10 cellular contexts compared by ENCODE assay signal in the genomic region with DNA sequence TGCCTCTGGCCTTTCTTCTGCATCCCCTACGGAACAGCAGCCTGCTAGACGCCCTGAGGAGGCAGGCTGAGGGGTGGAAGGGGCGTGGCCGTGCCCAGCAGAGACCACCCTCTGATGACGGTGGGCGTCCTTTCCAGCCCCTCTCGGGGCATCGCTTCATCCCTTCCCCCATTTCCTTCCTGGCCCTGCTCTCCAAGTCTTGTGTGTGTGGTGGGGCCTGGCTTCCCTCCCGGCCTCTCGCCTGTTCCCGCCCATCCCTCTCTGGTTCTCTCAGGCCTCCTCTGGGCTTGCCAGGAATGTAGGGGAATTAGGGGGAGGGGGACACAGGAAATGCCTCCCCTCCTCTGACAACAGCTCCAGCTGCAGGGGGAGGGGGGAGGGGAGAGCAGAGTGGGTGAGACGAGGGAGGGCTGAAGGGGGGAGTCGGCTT. TPM values are rescaled to one million over a fixed set of nuclear protein-coding genes. Genes with fewer than 3 reads are reported as not detected.
A peak's percentile ranks its signal among the peaks of the same experiment; 100 is the strongest.
DNase-seq lines count a peak whose midpoint lies in the region; ATAC-seq and TF ChIP-seq lines count a peak whose summit lies in the region.
"Had no signal": no experiment of that assay in that cellular context is flagged by ENCODE, and none has a peak within 500 bp of the region (broad histone marks: within the 10 kb centered on the region; RNA-seq: fewer than 3 reads in every experiment).

No MANE protein-coding gene starts in this region.

- H3K9me3 ChIP-seq in DND-41 (ENCODE audit: insufficient read depth, low read length, severe bottlenecking), result no peaks in the 10 kb centered on the region

- no peak overlapping the region for H3K9ac ChIP-seq in DND-41 (ENCODE audit: low read depth, low read length)
- no peak overlapping the region for H3K9ac ChIP-seq in rectal smooth muscle tissue (ENCODE audit: low read length)

- 0 out of 3 replicates have a peak, but pooled peaks have one; percentile 21 for ATAC-seq in DND-41 (ENCODE audit: insufficient read depth, low read depth)

- H3K79me2 ChIP-seq in DND-41 (ENCODE audit: insufficient read depth, low read length), result peaks cover 47% of the 10 kb centered on the region

- no peak overlapping the region for H3K4me3 ChIP-seq in DND-41 (ENCODE audit: low read depth in 1 of 2, low read length in 2 of 2)
- H3K4me3 ChIP-seq in rectal smooth muscle tissue (ENCODE audit: low read length), result peak overlapping the region; percentile 5

- no peak overlapping the region for H3K27ac ChIP-seq in DND-41 (ENCODE audit: low read length)
- peak overlapping the region; percentile 52 for H3K27ac ChIP-seq in rectal smooth muscle tissue (ENCODE audit: low read depth, low read length)

- H3K27me3 ChIP-seq in DND-41 (ENCODE audit: insufficient read depth, low read length, poor library complexity) (no peaks in the 10 kb centered on the region), rectal smooth muscle tissue (ENCODE audit: control insufficient read depth, insufficient read depth, low read length) (no peaks in the 10 kb centered on the region)

- H4K20me1 ChIP-seq in DND-41 (ENCODE audit: insufficient read depth, low read length), result peaks cover 64% of the 10 kb centered on the region

- no peak for TF ChIP-seq CTCF in DND-41 (IDR thresholded peaks at IDR 0.05; ENCODE audit: borderline replicate concordance, extremely low read depth, low read length, poor library complexity, severe bottlenecking)

- H3K36me3 ChIP-seq in DND-41 (ENCODE audit: insufficient read depth, low read length), result peaks cover 7% of the 10 kb centered on the region
- H3K36me3 ChIP-seq in rectal smooth muscle tissue (ENCODE audit: control insufficient read depth, insufficient read depth, low read length), result no peaks in the 10 kb centered on the region

- H3K4me2 ChIP-seq in DND-41 (ENCODE audit: insufficient read depth, low read length), result no peak overlapping the region

- H2AFZ ChIP-seq in DND-41 (ENCODE audit: low read depth, low read length), result no peak overlapping the region

- DNase-seq in DND-41 (peak; percentile 35), amniotic stem cell (lab: John Stamatoyannopoulos, UW) (peak; percentile 12), hepatic stellate cell (ENCODE audit: low spot score) (peak; percentile 89), NCI-H526 (lab: John Stamatoyannopoulos, UW) (no peak), ureter (ENCODE audit: low spot score) (no peak), GOT3 (lab: John Stamatoyannopoulos, UW) (no peak)
- DNase-seq in activated CD4-positive, alpha-beta T cell treated with anti-CD3 and anti-CD28 coated beads for 1 hour, result no peak
- DNase-seq: activated naive CD8-positive, alpha-beta T cell treated with anti-CD3 and anti-CD28 coated beads, Interleukin-2, amount 10 ng/mL, durations not matched to agents 7 days and 5 days; MM.1S had no signal

- H3K4me1 ChIP-seq in DND-41 (ENCODE audit: insufficient read depth, low read length) (peaks cover 32% of the 10 kb centered on the region), rectal smooth muscle tissue (ENCODE audit: control insufficient read depth, insufficient read depth, low read length) (peaks cover 32% of the 10 kb centered on the region)

RNA-seq across cellular contexts. Expression of gene SKI, which starts 51.1 kb away (rescaled TPM):
- total RNA-seq in ureter, result 77.5 TPM

Comparison
In these comparisons a context has a peak if more than half of its experiments do, and no peak if none do; other contexts are left out.
1. DNase-seq: peak in DND-41 (single experiment), amniotic stem cell (single experiment) and hepatic stellate cell (single experiment); none in activated CD4-positive, alpha-beta T cell treated with anti-CD3 and anti-CD28 coated beads for 1 hour (single experiment), NCI-H526 (0 of 2), ureter (single experiment) and GOT3 (single experiment).